In genomic region chr13:82096256-82096655, GRCh38 we compare ENCODE assay signal across 36 cellular contexts.
"Had no signal": no experiment of that assay in that cellular context is flagged by ENCODE, and none has a peak within 500 bp of the region (broad histone marks: within the 10 kb centered on the region; RNA-seq: fewer than 3 reads in every experiment).

No MANE protein-coding gene starts in this region.

- H3K27me3 ChIP-seq: MG63 had no signal

- H3K36me3 ChIP-seq: MG63 had no signal

- H3K4me3 ChIP-seq: MG63 had no signal

- H3K9me3 ChIP-seq: MG63 had no signal

- DNase-seq: Karpas-422, Kasumi-1, MG63, MM.1S, MV-4-11, NCI-H1048, NCI-H1092, NCI-H1092 treated with DMSO at 0.1 percent for 48 hours, NCI-H1105, NCI-H1105 treated with DMSO at 0.1 percent for 48 hours, NCI-H1417, NCI-H1417 treated with DMSO at 0.1 percent for 48 hours, NCI-H1436, NCI-H1436 treated with DMSO at 0.1 percent for 48 hours, NCI-H146, NCI-H1694, NCI-H1694 treated with DMSO at 0.1 percent for 48 hours, NCI-H187, NCI-H187 treated with DMSO at 0.1 percent for 48 hours, NCI-H1930, NCI-H2029, NCI-H2029 treated with DMSO at 0.1 percent for 48 hours, NCI-H2081, NCI-H2081 treated with DMSO at 0.1 percent for 48 hours, NCI-H2107, NCI-H2171, NCI-H2171 treated with DMSO at 0.1 percent for 48 hours, NCI-H2227 treated with DMSO at 0.1 percent for 48 hours, NCI-H226, NCI-H345, NCI-H446, NCI-H446 treated with DMSO at 0.1 percent for 48 hours, NCI-H510A, NCI-H510A treated with DMSO at 0.1 percent for 48 hours, NCI-H524, NCI-H524 treated with DMSO at 0.1 percent for 48 hours had no signal
